7 cellular contexts compared by ENCODE assay signal in the genomic region with DNA sequence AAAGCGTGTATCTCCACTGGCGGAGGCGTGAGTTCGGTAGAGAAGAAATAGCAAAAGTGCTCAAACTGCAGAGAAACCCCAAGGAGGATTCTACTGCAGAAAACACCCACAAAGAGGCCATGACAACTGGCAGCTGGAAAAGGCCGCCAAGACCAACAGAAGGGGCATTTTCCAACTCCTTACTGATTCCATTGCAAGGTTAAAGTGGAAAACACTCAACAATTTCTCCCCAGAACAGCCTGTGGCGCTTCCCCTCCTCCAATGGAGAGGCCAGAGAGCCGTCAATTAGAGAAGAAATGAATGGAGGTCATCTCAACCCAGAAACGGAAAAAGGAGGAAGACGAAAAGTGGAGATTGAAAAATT. TPM values are rescaled to one million over a fixed set of nuclear protein-coding genes. Genes with fewer than 3 reads are reported as not detected.
DNase-seq lines count a peak whose midpoint lies in the region; ATAC-seq and TF ChIP-seq lines count a peak whose summit lies in the region.

No MANE protein-coding gene starts in this region.

- H3K79me1 ChIP-seq in H9 (ENCODE audit: insufficient read depth, low read depth, low read length, poor library complexity, severe bottlenecking), result no peaks in the 10 kb centered on the region

- no peak overlapping the region for H4K91ac ChIP-seq in H9 (ENCODE audit: insufficient read length, low read depth, low read length)

- H2BK20ac ChIP-seq in H9 (ENCODE audit: low read depth, low read length, poor library complexity, severe bottlenecking), result no peak overlapping the region

- H3K56ac ChIP-seq in H9 (ENCODE audit: insufficient read length, low read depth, low read length), result no peak overlapping the region

- H3K4me1 Mint-ChIP-seq in H9, result peaks cover 20% of the 10 kb centered on the region in 2 experiments

- no peaks in the 10 kb centered on the region for H3K79me2 ChIP-seq in H9 (ENCODE audit: insufficient read depth, low read length)
- peaks cover 30% of the 10 kb centered on the region for H3K79me2 ChIP-seq in hepatocyte

- TF ChIP-seq CTCF in H9 (conservative IDR thresholded peaks at IDR 0.05), result no peak
- TF ChIP-seq CTCF in WI38 (IDR thresholded peaks at IDR 0.05; ENCODE audit: low read depth, low read length), result no peak
- TF ChIP-seq CTCF in hepatocyte (IDR thresholded peaks at IDR 0.05; ENCODE audit: poor library complexity), result no peak
- no peak for TF ChIP-seq CTCF in spleen (IDR thresholded peaks at IDR 0.05 in 8 of 11, conservative IDR thresholded peaks at IDR 0.05 in 3 of 11)

- DNase-seq in H9 (no peak), hepatocyte (ENCODE audit: low spot score) (no peak), spleen (no peak), kidney tubule cell (ENCODE audit: low spot score) (no peak)
- DNase-seq in stimulated activated CD4-positive, alpha-beta T cell treated with anti-CD3 and anti-CD28 coated beads, Interleukin-4, amount 100 ng/mL, for 24 hours, result no peak

- no peaks in the 10 kb centered on the region for H4K20me1 ChIP-seq in H9 (ENCODE audit: control insufficient read depth, insufficient read depth, insufficient read length)
- peaks cover 12% of the 10 kb centered on the region for H4K20me1 ChIP-seq in hepatocyte (ENCODE audit: insufficient read depth, poor library complexity, severe bottlenecking)

- H3K9ac ChIP-seq in H9 (ENCODE audit: extremely low read depth, insufficient read length, low read length), result peak overlapping the region; percentile 40

- no peak overlapping the region for H2AK5ac ChIP-seq in H9 (ENCODE audit: insufficient read length, low read length)

- no peaks in the 10 kb centered on the region for H3K9me2 ChIP-seq in hepatocyte (replicated peaks; ENCODE audit: insufficient read depth)

- intact Hi-C loops in spleen (cut with DNase I; ENCODE audit: low total_unique reads), result loop anchor here (10.0 kb wide), 1 partner anchor 64 kb away; no protein-coding TSS in a partner anchor

- no peaks in the 10 kb centered on the region for H3K9me3 ChIP-seq in H9 (ENCODE audit: control insufficient read depth, low read depth, low read length)
- no peaks in the 10 kb centered on the region for H3K9me3 ChIP-seq in hepatocyte (ENCODE audit: low read depth)
- H3K9me3 ChIP-seq in spleen, result no peaks in the 10 kb centered on the region

- no peak overlapping the region for H3K4ac ChIP-seq in H9 (ENCODE audit: low read depth, low read length)

- no peak overlapping the region for H4K8ac ChIP-seq in H9 (replicated peaks; ENCODE audit: insufficient read length, low read depth, low read length)

- no peak overlapping the region for H4K5ac ChIP-seq in H9 (ENCODE audit: insufficient read length, low read depth, low read length)

- H3K27ac Mint-ChIP-seq in H9, result peak overlapping the region in 1 of 3 experiments; percentile 60; a peak in 3 of 7 replicates

- H3K14ac ChIP-seq in H9 (ENCODE audit: insufficient read depth, low read length), result 0 out of 2 replicates have a peak overlapping the region, but pooled peaks have one; percentile 4

- H3K4me2 ChIP-seq in H9 (ENCODE audit: insufficient read depth, insufficient read length, low read length) (peak overlapping the region; percentile 85), hepatocyte (peak overlapping the region; percentile 93)

- H2BK120ac ChIP-seq in H9 (ENCODE audit: low read depth, low read length, poor library complexity, severe bottlenecking), result no peak overlapping the region

- H2AFZ ChIP-seq in H9 (ENCODE audit: low read length), result peak overlapping the region; percentile 49
- peak overlapping the region; percentile 99 for H2AFZ ChIP-seq in hepatocyte

- no peak overlapping the region for H3K27ac ChIP-seq in H9 (ENCODE audit: insufficient read length, low read depth, low read length)
- H3K27ac ChIP-seq in hepatocyte, result peak overlapping the region; percentile 93
- H3K27ac ChIP-seq in spleen, result peak overlapping the region; percentile 78 to 91 (median 86)

- H2BK15ac ChIP-seq in H9 (ENCODE audit: low read depth, low read length), result no peak overlapping the region

- no CpG with 5 or more reads among the region's 9 CpGs for WGBS in H9 (ENCODE audit: extremely low coverage, insufficient read length, low lambda C conversion rate)
- WGBS in hepatocyte (ENCODE audit: low lambda C conversion rate, missing lambda C conversion rate), result 35% methylated on average over 9 of the region's 9 CpGs
- WGBS in spleen, 5 donors, result 9 to 23% (median 12%) methylated on average over 9 of the region's 9 CpGs

- H3K18ac ChIP-seq in H9 (ENCODE audit: insufficient read length, low read depth, low read length), result no peak overlapping the region

- TF ChIP-seq POLR2A in spleen (IDR thresholded peaks at IDR 0.05), result no peak

- H3K4me3 Mint-ChIP-seq in H9, result peak overlapping the region; percentile 77 to 85

- no peaks in the 10 kb centered on the region for H3K23me2 ChIP-seq in H9 (ENCODE audit: insufficient read length, low read depth, low read length, poor library complexity, severe bottlenecking)

- peak overlapping the region; percentile 87 for H3K4me3 ChIP-seq in WI38 (ENCODE audit: low read depth, low read length)
- H3K4me3 ChIP-seq in hepatocyte, result peak overlapping the region; percentile 100
- peak overlapping the region; percentile 77 to 97 (median 82) for H3K4me3 ChIP-seq in spleen

- H3K9me3 Mint-ChIP-seq in H9, result no peaks in the 10 kb centered on the region; a peak in 1 of 5 replicates

- H2BK5ac ChIP-seq in H9 (ENCODE audit: insufficient read length, low read length), result no peak overlapping the region

- H3K4me1 ChIP-seq in H9 (ENCODE audit: insufficient read depth, low read length) (no peaks in the 10 kb centered on the region), hepatocyte (ENCODE audit: insufficient read depth) (peaks cover 18% of the 10 kb centered on the region), spleen (peaks cover 20 to 35% (median 29%) of the 10 kb centered on the region in 6 donors)

- no peak for ATAC-seq in HG02678 (IDR thresholded peaks at IDR 0.05; ENCODE audit: unreplicated experiment)

- peaks cover 2% of the 10 kb centered on the region; the same call in 1 of the 2 replicates for H3K27me3 Mint-ChIP-seq in H9 (ENCODE audit: low read depth)

- H2BK12ac ChIP-seq in H9 (ENCODE audit: insufficient read length, low read depth, low read length), result no peak overlapping the region

- H3K36me3 ChIP-seq in hepatocyte (replicated peaks; ENCODE audit: insufficient read depth, low read depth), result no peaks in the 10 kb centered on the region
- H3K36me3 ChIP-seq in spleen, result peaks cover 0 to 30% (median 22%) of the 10 kb centered on the region in 6 donors

- H3K27me3 ChIP-seq in H9 (ENCODE audit: insufficient read depth, low read length), result no peaks in the 10 kb centered on the region
- H3K27me3 ChIP-seq in hepatocyte, result no peaks in the 10 kb centered on the region
- no peaks in the 10 kb centered on the region for H3K27me3 ChIP-seq in spleen (replicated peaks in 1 of 7)

- H3T11ph ChIP-seq in H9 (ENCODE audit: low read length), result no peak overlapping the region

- H3K23ac ChIP-seq in H9 (ENCODE audit: insufficient read length, low read depth, low read length), result no peak overlapping the region

- H3K36me3 Mint-ChIP-seq in H9 (ENCODE audit: insufficient read depth in 1 of 3, low read depth in 3 of 3), result peaks cover 17 to 29% (median 29%) of the 10 kb centered on the region in 3 experiments; a peak in 6 of 7 replicates

RNA-seq across cellular contexts. Expression of gene ANKRD52, which starts 0.6 kb away (rescaled TPM):
- total RNA-seq in H9 (2021) (33.4 and 34.6 TPM in 2 replicates), hepatocyte (21.9 and 23.3 TPM in 2 replicates), spleen (10 to 100 TPM; 16.6 to 35.2 (median 27.5) TPM)
- polyA plus RNA-seq in hepatocyte (37.2 and 46.8 TPM in 2 replicates), spleen (1 to 10 TPM; 2.2 to 9.5 (median 2.8) TPM)

RNA-seq across cellular contexts. Expression of gene COQ10A, which starts 7.9 kb away (rescaled TPM):
- total RNA-seq in H9 (2021), result 24.8 and 26.1 TPM in 2 replicates
- total RNA-seq in hepatocyte, result 7.8 and 8.2 TPM in 2 replicates
- 9.6 and 10.7 TPM in 2 replicates for polyA plus RNA-seq in hepatocyte
- total RNA-seq in spleen, result 10 to 100 TPM; 13.9 to 37.3 (median 19.6) TPM
- polyA plus RNA-seq in spleen, result 10 to 100 TPM; 18.7 to 32.7 (median 21.9) TPM

RNA-seq across cellular contexts. Expression of gene SLC39A5, which starts 29.0 kb away (rescaled TPM):
- total RNA-seq in H9 (2021) (0.15 TPM in 1 of 2 replicates, not detected in the other), hepatocyte (179 and 187 TPM in 2 replicates), spleen (1 to 10 TPM in 1 of 7 donors, under 1 TPM in 2, not detected in 4; 0.44 to 1.3 (median 0.92) TPM)
- polyA plus RNA-seq in hepatocyte (155 and 167 TPM in 2 replicates), spleen (under 1 TPM; 0.18 to 0.63 (median 0.22) TPM)

RNA-seq across cellular contexts. Expression of gene NABP2, which starts 34.7 kb away (rescaled TPM):
- 48.7 and 49.0 TPM in 2 replicates for total RNA-seq in H9 (2021)
- 21.9 and 35.4 TPM in 2 replicates for total RNA-seq in hepatocyte
- 12.4 and 12.5 TPM in 2 replicates for polyA plus RNA-seq in hepatocyte
- 10 to 100 TPM; 13.4 to 21.3 (median 18.4) TPM for total RNA-seq in spleen
- polyA plus RNA-seq in spleen, result 10 to 100 TPM; 19.7 to 24.6 (median 23.1) TPM

RNA-seq across cellular contexts. Expression of gene RNF41, which starts 37.1 kb away (rescaled TPM):
- total RNA-seq in H9 (2021) (60.8 and 64.8 TPM in 2 replicates), hepatocyte (47.6 and 66.4 TPM in 2 replicates), spleen (10 to 100 TPM; 38.5 to 56.1 (median 47.6) TPM)
- polyA plus RNA-seq in hepatocyte (12.2 and 22.5 TPM in 2 replicates), spleen (10 to 100 TPM; 13.2 to 21.0 (median 15.8) TPM)

Comparison
In these comparisons a context has a peak if more than half of its experiments do, and no peak if none do; other contexts are left out.
1. RNA of gene SLC39A5, which starts 29.0 kb away (total RNA-seq): 179 to 187 TPM in hepatocyte; 0.44 to 1.3 TPM in spleen and 0.15 TPM in H9; every median in the first group is over 10 times any median in the second.
2. Peak in every context shown above with its lines, with median percentiles within 50 percentile points of each other: H3K4me3 ChIP-seq.